Comparison of ENCODE assay signal across 20 cellular contexts in the genomic region with DNA sequence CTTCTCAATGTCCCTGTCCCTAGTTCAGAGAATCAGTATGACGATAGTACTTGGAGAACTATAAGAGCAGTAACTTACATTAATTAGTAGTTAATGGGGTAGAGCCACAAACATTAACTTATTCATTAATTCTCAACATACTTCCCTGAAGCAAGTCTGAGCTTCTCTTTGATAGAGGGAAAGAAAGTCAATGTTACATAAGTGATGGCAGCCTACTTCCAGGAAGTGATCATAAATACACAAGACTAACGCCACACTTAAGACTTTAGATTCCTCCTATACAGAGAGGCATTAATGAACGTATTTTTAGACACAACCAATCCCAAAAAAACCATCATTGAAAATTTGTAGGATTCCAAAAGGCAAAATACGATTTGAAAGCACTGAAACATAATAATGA. TPM values are rescaled to one million over a fixed set of nuclear protein-coding genes. Genes with fewer than 3 reads are reported as not detected.
DNase-seq lines count a peak whose midpoint lies in the region; ATAC-seq and TF ChIP-seq lines count a peak whose summit lies in the region.
"Had no signal": no experiment of that assay in that cellular context is flagged by ENCODE, and none has a peak within 500 bp of the region (broad histone marks: within the 10 kb centered on the region; RNA-seq: fewer than 3 reads in every experiment).

No MANE protein-coding gene starts in this region.

- peak overlapping the region; percentile 62; the same call in 1 of the 2 replicates for H3K18ac ChIP-seq in IMR-90 (ENCODE audit: low read depth, low read length)

- no peak for DNase-seq in SK-N-SH
- DNase-seq in IMR-90: no peak
- peak; percentile 31 for DNase-seq in renal cortical epithelial cell (ENCODE audit: low read depth)
- no peak for DNase-seq in suprapubic skin (ENCODE audit: low spot score in 2 of 2)
- DNase-seq in NCI-H1092 treated with DMSO at 0.1 percent for 48 hours (lab: John Stamatoyannopoulos, UW): no peak
- DNase-seq: DMS153, EL, H9, NCI-H1092, NCI-H1694 treated with DMSO at 0.1 percent for 48 hours, NCI-H345, NCI-H526 treated with DMSO at 0.1 percent for 48 hours had no signal

- H2BK20ac ChIP-seq in IMR-90 (ENCODE audit: low read depth, low read length): peak overlapping the region; percentile 32; the same call in 1 of the 2 replicates

- H3K4me3 ChIP-seq in SK-N-SH (ENCODE audit: low read depth in 2 of 2, low read length in 1 of 2) (no peak overlapping the region), IMR-90 (ENCODE audit: insufficient read depth, low read depth, low read length) (no peak overlapping the region), suprapubic skin (no peak overlapping the region)
- H3K4me3 ChIP-seq: BLaER1, SJSA1 had no signal

- H4K20me1 ChIP-seq in SK-N-SH (ENCODE audit: insufficient read depth) (no peaks in the 10 kb centered on the region), IMR-90 (ENCODE audit: insufficient read depth, low read length) (peaks cover 9% of the 10 kb centered on the region; the same call in 1 of the 2 replicates)
- H4K20me1 ChIP-seq: BLaER1 had no signal

- TF ChIP-seq EP300 in SK-N-SH (IDR thresholded peaks at IDR 0.05; ENCODE audit: borderline replicate concordance in 1 of 2, low read depth in 1 of 2, low read length in 1 of 2) (no peak), suprapubic skin (IDR thresholded peaks at IDR 0.05) (no peak)

- H3K9me1 ChIP-seq in IMR-90 (ENCODE audit: insufficient read depth, low read length): peaks cover 9% of the 10 kb centered on the region; the same call in 1 of the 2 replicates

- H3K79me1 ChIP-seq in IMR-90 (ENCODE audit: low read depth in 1 of 2, low read length in 2 of 2): peaks cover 30 to 55% of the 10 kb centered on the region in 2 experiments

- H3K4ac ChIP-seq in IMR-90 (ENCODE audit: low read depth, low read length): peak overlapping the region; percentile 31; the same call in 1 of the 2 replicates

- H3K9me2 ChIP-seq in SK-N-SH: no peaks in the 10 kb centered on the region

- H3K79me2 ChIP-seq in SK-N-SH (ENCODE audit: insufficient read depth): peaks cover 97% of the 10 kb centered on the region

- intact Hi-C loops in IMR-90 (cut with micrococcal nuclease): no loop called here

- H3K27ac ChIP-seq in SK-N-SH (ENCODE audit: low read depth in 2 of 2, low read length in 1 of 2) (peak overlapping the region in 1 of 2 experiments; percentile 89; a peak in 2 of 4 replicates), IMR-90 (ENCODE audit: insufficient read depth, low read length) (no peak overlapping the region), cingulate gyrus (ENCODE audit: low read depth, low read length) (peak overlapping the region; percentile 12), suprapubic skin (no peak overlapping the region)
- H3K27ac ChIP-seq: 22Rv1, BLaER1, RWPE1 had no signal

- H4K5ac ChIP-seq in IMR-90 (ENCODE audit: low read depth, low read length): no peak overlapping the region

- H2BK15ac ChIP-seq in IMR-90 (ENCODE audit: low read depth, low read length): no peak overlapping the region

- H3K36me3 ChIP-seq in SK-N-SH (replicated peaks in 1 of 2; ENCODE audit: control insufficient read depth in 1 of 2, insufficient read depth in 2 of 2, low read length in 1 of 2): no peaks in the 10 kb centered on the region
- H3K36me3 ChIP-seq in IMR-90 (ENCODE audit: control insufficient read depth, insufficient read depth, low read length): no peaks in the 10 kb centered on the region
- H3K36me3 ChIP-seq in suprapubic skin: no peaks in the 10 kb centered on the region
- H3K36me3 ChIP-seq: BLaER1, SJSA1 had no signal

- peak overlapping the region; percentile 56; the same call in 1 of the 2 replicates for H3K4me2 ChIP-seq in SK-N-SH
- H3K4me2 ChIP-seq in IMR-90 (ENCODE audit: low read depth, low read length): no peak overlapping the region
- H3K4me2 ChIP-seq: BLaER1 had no signal

- no peaks in the 10 kb centered on the region for H3K9me3 ChIP-seq in SK-N-SH
- H3K9me3 ChIP-seq in IMR-90 (ENCODE audit: control insufficient read depth, insufficient read depth, low read length): peaks cover 4% of the 10 kb centered on the region
- H3K9me3 ChIP-seq in suprapubic skin: no peaks in the 10 kb centered on the region
- H3K9me3 ChIP-seq: BLaER1 had no signal

- H2BK120ac ChIP-seq in IMR-90 (ENCODE audit: low read depth, low read length): 0 out of 2 replicates have a peak overlapping the region, but pooled peaks have one; percentile 50

- H3K4me1 ChIP-seq in SK-N-SH (ENCODE audit: control insufficient read depth in 1 of 2, insufficient read depth in 2 of 2, low read depth in 1 of 2, low read length in 1 of 2): peaks cover 10 to 49% of the 10 kb centered on the region in 2 experiments
- peaks cover 14% of the 10 kb centered on the region for H3K4me1 ChIP-seq in IMR-90 (ENCODE audit: control insufficient read depth, insufficient read depth, low read length)
- H3K4me1 ChIP-seq in suprapubic skin: peaks cover 6% of the 10 kb centered on the region
- H3K4me1 ChIP-seq: BLaER1 had no signal

- no peak overlapping the region; the same call in 1 of the 2 replicates for H2AK5ac ChIP-seq in IMR-90 (ENCODE audit: low read depth, low read length)

- H2AFZ ChIP-seq in SK-N-SH (ENCODE audit: low read depth) (no peak overlapping the region), IMR-90 (replicated peaks; ENCODE audit: low read length, poor library complexity) (no peak overlapping the region)

- dilution Hi-C loops in IMR-90 (cut with HindIII; ENCODE audit: low sequenced_read_pairs, unreplicated experiment): no loop called here

- ATAC-seq in SK-N-SH treated with all-trans-retinoic acid at 6 μM for 48 hours (no peak), IMR-90 (ENCODE audit: low read depth) (no peak), GM18498 (IDR thresholded peaks at IDR 0.05; ENCODE audit: unreplicated experiment) (no peak)

- peak overlapping the region; percentile 37 for H2BK5ac ChIP-seq in IMR-90 (ENCODE audit: low read depth, low read length, poor library complexity, severe bottlenecking)

- POLR2A ChIA-PET in SK-N-SH (lab: Yijun Ruan, JAX) (no interaction called here), IMR-90 (lab: Charles Lee; ENCODE audit: unreplicated experiment) (no interaction called here)

- H3F3A ChIP-seq in SK-N-SH (replicated peaks; ENCODE audit: insufficient read depth): peaks cover 32% of the 10 kb centered on the region

- H2AK9ac ChIP-seq in IMR-90 (replicated peaks; ENCODE audit: low read depth, low read length, poor library complexity): no peak overlapping the region

- TF ChIP-seq CTCF in SK-N-SH (IDR thresholded peaks at IDR 0.05) (no peak), IMR-90 (conservative IDR thresholded peaks at IDR 0.05; ENCODE audit: low read depth, low read length) (no peak), suprapubic skin (IDR thresholded peaks at IDR 0.05) (no peak)

- 94% methylated on average over 4 of the region's 4 CpGs for WGBS in SK-N-SH (ENCODE audit: low lambda C conversion rate)
- no CpG with 5 or more reads among the region's 4 CpGs for WGBS in IMR-90 (ENCODE audit: extremely low coverage in 2 of 2, insufficient read length in 1 of 2), 2 experiments
- 96% methylated on average over 4 of the region's 4 CpGs for WGBS in suprapubic skin

- BruUV-seq in IMR-90 (replicated peaks; lab: Mats Ljungman, UMichigan): no TSS peak

- H4K8ac ChIP-seq in IMR-90 (ENCODE audit: low read depth in 2 of 2, low read length in 2 of 2): peak overlapping the region in 1 of 2 experiments; percentile 60; a peak in 1 of 4 replicates

- H3K56ac ChIP-seq in IMR-90 (ENCODE audit: extremely low read depth, insufficient read depth, low read length): no peak overlapping the region

- CTCF ChIA-PET in SK-N-SH (lab: Yijun Ruan, JAX): interaction anchor here (2.4 kb wide), 1 partner anchor 12 kb away, joined by 6 read pairs; no protein-coding TSS in a partner anchor
- CTCF ChIA-PET in IMR-90 (lab: Yijun Ruan, JAX): interaction anchor here (0.6 to 1.9 kb wide), 2 partner anchors 157 to 409 kb away, joined by 3 to 6 read pairs; no protein-coding TSS in a partner anchor

- TF ChIP-seq POLR2A in IMR-90 (IDR thresholded peaks at IDR 0.05; ENCODE audit: low read depth, low read length): no peak
- TF ChIP-seq POLR2A in suprapubic skin (IDR thresholded peaks at IDR 0.05): no peak

- TF ChIP-seq RAD21 in SK-N-SH (IDR thresholded peaks at IDR 0.05; ENCODE audit: low read length) (no peak), IMR-90 (IDR thresholded peaks at IDR 0.05; ENCODE audit: low read length) (no peak)

- H3K9ac ChIP-seq in SK-N-SH: peak overlapping the region; percentile 24; the same call in 1 of the 2 replicates
- no peak overlapping the region for H3K9ac ChIP-seq in IMR-90 (ENCODE audit: low read depth, low read length)
- H3K9ac ChIP-seq: BLaER1 had no signal

- no peak overlapping the region for H4K91ac ChIP-seq in IMR-90 (ENCODE audit: insufficient read depth, low read depth, low read length)

- H3K14ac ChIP-seq in IMR-90 (replicated peaks; ENCODE audit: low read depth, low read length): no peak overlapping the region

- no peak overlapping the region for H3K23ac ChIP-seq in IMR-90 (ENCODE audit: low read depth, low read length)

- H3K27me3 ChIP-seq in SK-N-SH (ENCODE audit: insufficient read depth): no peaks in the 10 kb centered on the region
- H3K27me3 ChIP-seq in IMR-90 (ENCODE audit: control insufficient read depth, insufficient read depth, low read length): no peaks in the 10 kb centered on the region
- H3K27me3 ChIP-seq in suprapubic skin: no peaks in the 10 kb centered on the region
- H3K27me3 ChIP-seq: BLaER1, SJSA1 had no signal

- in situ Hi-C loops in IMR-90 (cut with MboI; ENCODE audit: low sequenced_read_pairs): no loop called here

TF ChIP-seq in SK-N-SH, 30 proteins besides CTCF, POLR2A, EP300 and RAD21 (continues in another document):
- TF ChIP-seq ELF1 (IDR thresholded peaks at IDR 0.05) (no peak), MXI1 (IDR thresholded peaks at IDR 0.05; ENCODE audit: low read depth, low read length) (no peak)

TF ChIP-seq in SK-N-SH treated with all-trans-retinoic acid at 6 μM for 48 hours, 23 proteins besides CTCF, POLR2A, EP300 and RAD21 (continues in another document):
- TF ChIP-seq PPARA (CRISPR knock-in tag; IDR thresholded peaks at IDR 0.05; ENCODE audit: borderline replicate concordance): no peak
- TF ChIP-seq ARNTL (CRISPR knock-in tag; IDR thresholded peaks at IDR 0.05; ENCODE audit: borderline replicate concordance, low read depth): no peak
- no peak for TF ChIP-seq ZC3H10 (CRISPR knock-in tag; IDR thresholded peaks at IDR 0.05)

TF ChIP-seq in IMR-90, 13 proteins besides CTCF, POLR2A, EP300 and RAD21 (continues in another document):
- TF ChIP-seq SMC3 (IDR thresholded peaks at IDR 0.05; ENCODE audit: low read depth, low read length) (no peak), BHLHE40 (IDR thresholded peaks at IDR 0.05; ENCODE audit: low read depth, low read length) (no peak), CHD1 (IDR thresholded peaks at IDR 0.05; ENCODE audit: low read depth, low read length) (no peak)

RNA-seq across cellular contexts. Expression of gene TSPAN5, which starts 33.8 kb away (rescaled TPM):
- polyA plus RNA-seq in SK-N-SH (2012; rRNA removed) (38.6 and 54.5 TPM in 2 replicates), IMR-90 (2012; rRNA removed) (58.2 and 64.8 TPM in 2 replicates)
- polyA plus RNA-seq in SK-N-SH (2012; cell fraction: cytosol; rRNA removed): 50.9 and 52.2 TPM in 2 replicates
- 31.5 and 41.2 TPM in 2 replicates for polyA plus RNA-seq in SK-N-SH (2012; cell fraction: nucleus; rRNA removed)
- total RNA-seq in IMR-90 (2012; rRNA removed) (79.6 and 88.3 TPM in 2 replicates), renal cortical epithelial cell (12.2 and 28.4 TPM in 2 replicates), suprapubic skin (10 to 100 TPM; 14.5 to 33.4 (median 17.0) TPM)
- 36.9 and 41.6 TPM in 2 replicates for polyA plus RNA-seq in IMR-90 (2012; cell fraction: cytosol; rRNA removed)
- 21.8 and 70.0 TPM in 2 replicates for polyA plus RNA-seq in IMR-90 (2012; cell fraction: nucleus; rRNA removed; ENCODE audit: low replicate concordance)
- total RNA-seq: OCI-LY7 had no signal
